Comparison of ENCODE assay signal across 8 cellular contexts in the genomic region with DNA sequence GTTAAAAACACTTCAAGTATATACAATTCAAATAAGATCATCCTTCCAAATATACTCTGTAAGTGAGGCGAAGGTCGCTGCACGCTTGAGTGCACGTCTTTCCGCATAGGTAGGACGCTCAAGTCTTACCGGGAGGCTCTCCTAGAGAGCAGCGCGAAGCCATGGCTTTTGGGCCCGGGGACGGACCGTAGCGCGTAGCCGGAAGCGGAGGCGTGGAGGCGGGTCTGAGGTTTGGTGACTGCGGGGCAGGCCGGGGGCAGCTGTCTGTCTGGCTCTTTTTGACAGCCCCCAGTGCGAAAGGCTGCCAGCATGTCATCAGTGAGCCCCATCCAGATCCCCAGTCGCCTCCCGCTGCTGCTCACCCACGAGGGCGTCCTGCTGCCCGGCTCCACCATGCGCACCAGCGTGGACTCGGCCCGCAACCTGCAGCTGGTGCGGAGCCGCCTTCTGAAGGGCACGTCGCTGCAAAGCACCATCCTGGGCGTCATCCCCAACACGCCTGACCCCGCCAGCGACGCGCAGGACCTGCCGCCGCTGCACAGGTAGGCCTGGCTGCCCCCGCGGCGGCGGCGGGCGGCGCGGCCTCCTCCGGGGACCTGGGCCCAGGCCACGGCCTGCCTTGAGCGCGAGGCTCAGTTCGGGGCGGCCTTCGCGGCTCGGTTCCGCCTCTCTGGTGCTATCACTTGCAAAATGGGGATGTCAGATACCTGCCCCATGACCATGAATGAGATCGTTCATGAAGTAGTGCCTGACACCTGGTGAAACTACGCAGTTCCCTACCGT. TPM values are rescaled to one million over a fixed set of nuclear protein-coding genes. Genes with fewer than 3 reads are reported as not detected.
DNase-seq lines count a peak whose midpoint lies in the region; ATAC-seq and TF ChIP-seq lines count a peak whose summit lies in the region.

TSS of gene LONP2 (plus strand) at position 221 of the 783 bp plus-strand sequence. CDS start at position 310, 89 bp downstream.

- no peaks in the 10 kb centered on the region for H3K36me3 Mint-ChIP-seq in H9 (ENCODE audit: insufficient read depth in 1 of 3, low read depth in 3 of 3)
- H3K36me3 Mint-ChIP-seq in neural progenitor cell = no peaks in the 10 kb centered on the region

- DNase-seq in G401 (ENCODE audit: low spot score) = peak; percentile 90
- DNase-seq in H9 = peak; percentile 90
- peak; percentile 86 for DNase-seq in MG63
- peak; percentile 92 to 93 for DNase-seq in SJCRH30
- peak; percentile 88 for DNase-seq in activated gamma-delta T cell treated with anti-CD3 and anti-CD28 coated beads, Interleukin-2, amount 50 U/mL, for 16 hours (ENCODE audit: low read depth)
- peak; percentile 78 to 87 for DNase-seq in foreskin keratinocyte
- peak; percentile 88 for DNase-seq in neural progenitor cell (ENCODE audit: low spot score)

- H3K36me3 ChIP-seq in MG63 (no peaks in the 10 kb centered on the region), SJCRH30 (no peaks in the 10 kb centered on the region), neural progenitor cell (no peaks in the 10 kb centered on the region), stomach smooth muscle (ENCODE audit: control insufficient read depth in 2 of 2, insufficient read depth in 2 of 2, low read length in 2 of 2) (no peaks in the 10 kb centered on the region)

- H3K27ac ChIP-seq in H9 (ENCODE audit: insufficient read length, low read depth, low read length) (no peak within 1 kb of the TSS), SJCRH30 (peak within 1 kb of the TSS; percentile 62), foreskin keratinocyte (peak within 1 kb of the TSS; percentile 56), neural progenitor cell (no peak within 1 kb of the TSS), stomach smooth muscle (ENCODE audit: low read length) (peak within 1 kb of the TSS; percentile 75)

- no peak for TF ChIP-seq CTCF in H9 (conservative IDR thresholded peaks at IDR 0.05)
- TF ChIP-seq CTCF in foreskin keratinocyte (conservative IDR thresholded peaks at IDR 0.05) = no peak
- TF ChIP-seq CTCF in neural progenitor cell (IDR thresholded peaks at IDR 0.05) = no peak

- H2BK15ac ChIP-seq in H9 (ENCODE audit: low read depth, low read length) = no peak within 1 kb of the TSS

- H3K23ac ChIP-seq in H9 (ENCODE audit: insufficient read length, low read depth, low read length) = no peak within 1 kb of the TSS

- H3K79me2 ChIP-seq in H9 (ENCODE audit: insufficient read depth, low read length) = no peaks in the 10 kb centered on the region; the same call in 1 of the 2 replicates
- peaks cover 43% of the 10 kb centered on the region for H3K79me2 ChIP-seq in neural progenitor cell (ENCODE audit: low read depth)

- no peak within 1 kb of the TSS for H4K5ac ChIP-seq in H9 (ENCODE audit: insufficient read length, low read depth, low read length)

- H2BK12ac ChIP-seq in H9 (ENCODE audit: insufficient read length, low read depth, low read length) = no peak within 1 kb of the TSS

- no peak within 1 kb of the TSS for H4K91ac ChIP-seq in H9 (ENCODE audit: insufficient read length, low read depth, low read length)

- peaks cover 8 to 14% of the 10 kb centered on the region in 2 experiments for H3K4me1 Mint-ChIP-seq in H9
- H3K4me1 Mint-ChIP-seq in neural progenitor cell = peaks cover 14% of the 10 kb centered on the region

- no peaks in the 10 kb centered on the region for H3K9me3 ChIP-seq in H9 (ENCODE audit: control insufficient read depth, low read depth, low read length)
- H3K9me3 ChIP-seq in MG63 = no peaks in the 10 kb centered on the region
- H3K9me3 ChIP-seq in SJCRH30 (replicated peaks) = no peaks in the 10 kb centered on the region; the same call in 1 of the 2 replicates
- no peaks in the 10 kb centered on the region for H3K9me3 ChIP-seq in neural progenitor cell (ENCODE audit: low read depth)
- H3K9me3 ChIP-seq in stomach smooth muscle (ENCODE audit: control insufficient read depth in 2 of 2, low read length in 2 of 2) = no peaks in the 10 kb centered on the region

- H3F3A ChIP-seq in neural progenitor cell (ENCODE audit: low read depth) = peaks cover 4% of the 10 kb centered on the region

- peak; percentile 93 for ATAC-seq in foreskin keratinocyte

- H3K4me2 ChIP-seq in H9 (ENCODE audit: insufficient read depth, insufficient read length, low read length) (peak within 1 kb of the TSS; percentile 94), neural progenitor cell (peak within 1 kb of the TSS; percentile 92)

- H3K4me3 Mint-ChIP-seq in H9 (peak within 1 kb of the TSS; percentile 87 to 91), neural progenitor cell (peak within 1 kb of the TSS; percentile 92)

- H3K18ac ChIP-seq in H9 (ENCODE audit: insufficient read length, low read depth, low read length) = no peak within 1 kb of the TSS

- no CpG with 5 or more reads among the region's 63 CpGs for WGBS in H9 (ENCODE audit: extremely low coverage, insufficient read length, low lambda C conversion rate)

- H3K27ac Mint-ChIP-seq in H9 (peak within 1 kb of the TSS; percentile 1 to 84 (median 28); a peak in 5 of 7 replicates), neural progenitor cell (peak within 1 kb of the TSS; percentile 85)

- H3K9ac ChIP-seq in H9 (ENCODE audit: extremely low read depth, insufficient read length, low read length) (peak within 1 kb of the TSS; percentile 82), neural progenitor cell (peak within 1 kb of the TSS; percentile 77), stomach smooth muscle (ENCODE audit: low read length in 2 of 2) (peak within 1 kb of the TSS; percentile 96 to 97)

- no peak within 1 kb of the TSS for H2AK5ac ChIP-seq in H9 (ENCODE audit: insufficient read length, low read length)

- no peak within 1 kb of the TSS for H3T11ph ChIP-seq in H9 (ENCODE audit: low read length)

- no peak within 1 kb of the TSS for H2BK20ac ChIP-seq in H9 (ENCODE audit: low read depth, low read length, poor library complexity, severe bottlenecking)

- H3K4ac ChIP-seq in H9 (ENCODE audit: low read depth, low read length) = no peak within 1 kb of the TSS

- H4K8ac ChIP-seq in H9 (replicated peaks; ENCODE audit: insufficient read length, low read depth, low read length) = no peak within 1 kb of the TSS

- H2BK120ac ChIP-seq in H9 (ENCODE audit: low read depth, low read length, poor library complexity, severe bottlenecking) = no peak within 1 kb of the TSS

- H3K27me3 Mint-ChIP-seq in H9 (ENCODE audit: low read depth) (no peaks in the 10 kb centered on the region; the same call in 1 of the 2 replicates), neural progenitor cell (ENCODE audit: insufficient read depth, low read depth) (peaks cover 3% of the 10 kb centered on the region)

- H3K9me3 Mint-ChIP-seq in H9 (peaks cover 7 to 11% of the 10 kb centered on the region in 2 experiments), neural progenitor cell (peaks cover 10% of the 10 kb centered on the region)

- no peak within 1 kb of the TSS for H2AFZ ChIP-seq in H9 (ENCODE audit: low read length)
- peak within 1 kb of the TSS; percentile 86 for H2AFZ ChIP-seq in neural progenitor cell (replicated peaks)

- no peaks in the 10 kb centered on the region for H3K27me3 ChIP-seq in H9 (ENCODE audit: insufficient read depth, low read length)
- H3K27me3 ChIP-seq in MG63 = no peaks in the 10 kb centered on the region
- H3K27me3 ChIP-seq in SJCRH30 = no peaks in the 10 kb centered on the region
- H3K27me3 ChIP-seq in foreskin keratinocyte = no peaks in the 10 kb centered on the region
- H3K27me3 ChIP-seq in neural progenitor cell = no peaks in the 10 kb centered on the region
- H3K27me3 ChIP-seq in stomach smooth muscle (ENCODE audit: control insufficient read depth in 1 of 2, insufficient read depth in 2 of 2, low read length in 2 of 2) = no peaks in the 10 kb centered on the region

- no peak within 1 kb of the TSS for H2BK5ac ChIP-seq in H9 (ENCODE audit: insufficient read length, low read length)

- H4K20me1 ChIP-seq in H9 (ENCODE audit: control insufficient read depth, insufficient read depth, insufficient read length) (no peaks in the 10 kb centered on the region), neural progenitor cell (ENCODE audit: low read depth) (peaks cover 15% of the 10 kb centered on the region)

- peaks cover 7% of the 10 kb centered on the region for H3K23me2 ChIP-seq in H9 (ENCODE audit: insufficient read length, low read depth, low read length, poor library complexity, severe bottlenecking)

- H3K79me1 ChIP-seq in H9 (ENCODE audit: insufficient read depth, low read depth, low read length, poor library complexity, severe bottlenecking) = no peaks in the 10 kb centered on the region

- in situ Hi-C loops in G401 (cut with HindIII; ENCODE audit: low sequenced_read_pairs) = no loop called here

- peak within 1 kb of the TSS; percentile 69 for H3K4me3 ChIP-seq in MG63
- H3K4me3 ChIP-seq in SJCRH30 = peak within 1 kb of the TSS; percentile 96
- H3K4me3 ChIP-seq in neural progenitor cell = peak within 1 kb of the TSS; percentile 88
- H3K4me3 ChIP-seq in stomach smooth muscle (ENCODE audit: low read length in 2 of 2) = peak within 1 kb of the TSS; percentile 89 to 96

- H3K14ac ChIP-seq in H9 (ENCODE audit: insufficient read depth, low read length) = no peak within 1 kb of the TSS; the same call in 1 of the 2 replicates

- no peak within 1 kb of the TSS for H3K56ac ChIP-seq in H9 (ENCODE audit: insufficient read length, low read depth, low read length)

- H3K4me1 ChIP-seq in H9 (ENCODE audit: insufficient read depth, low read length) (peaks cover 2% of the 10 kb centered on the region; the same call in 1 of the 2 replicates), SJCRH30 (0 out of 2 replicates have a peak, but pooled peaks cover 6% of the 10 kb centered on the region), foreskin keratinocyte (peaks cover 18% of the 10 kb centered on the region), neural progenitor cell (peaks cover 6% of the 10 kb centered on the region), stomach smooth muscle (ENCODE audit: control insufficient read depth, insufficient read depth, low read length) (peaks cover 20% of the 10 kb centered on the region)

RNA-seq across cellular contexts. Expression of gene LONP2, which starts in this region (rescaled TPM):
- 21.2 and 36.1 TPM in 2 replicates for total RNA-seq in G401 (2014; rRNA removed; shearing (Covaris generic))
- 27.8 and 28.2 TPM in 2 replicates for total RNA-seq in H9 (2021)
- total RNA-seq in MG63 (2014; rRNA removed; shearing (Covaris generic); ENCODE audit: low replicate concordance) = 24.8 and 30.7 TPM in 2 replicates
- 36.1 and 39.8 TPM in 2 replicates for total RNA-seq in SJCRH30 (2014; rRNA removed; shearing (Covaris generic))
- 53.5 and 55.8 TPM in 2 replicates for total RNA-seq in foreskin keratinocyte
- 13.1 and 15.1 TPM in 2 replicates for polyA plus RNA-seq in foreskin keratinocyte
- 27.8 and 30.6 TPM in 2 replicates for total RNA-seq in neural progenitor cell (ENCODE audit: low replicate concordance)

Comparison
In these comparisons a context has a peak if more than half of its experiments do, and no peak if none do; other contexts are left out.
1. H3K27ac ChIP-seq: peak in SJCRH30 (single experiment), foreskin keratinocyte (single experiment) and stomach smooth muscle (single experiment); none in H9 (single experiment) and neural progenitor cell (single experiment).
2. Peak in every context shown above with its lines, with median percentiles within 50 percentile points of each other: DNase-seq, H3K9ac ChIP-seq and H3K4me3 ChIP-seq.